10 cellular contexts compared by ENCODE assay signal in the genomic region with DNA sequence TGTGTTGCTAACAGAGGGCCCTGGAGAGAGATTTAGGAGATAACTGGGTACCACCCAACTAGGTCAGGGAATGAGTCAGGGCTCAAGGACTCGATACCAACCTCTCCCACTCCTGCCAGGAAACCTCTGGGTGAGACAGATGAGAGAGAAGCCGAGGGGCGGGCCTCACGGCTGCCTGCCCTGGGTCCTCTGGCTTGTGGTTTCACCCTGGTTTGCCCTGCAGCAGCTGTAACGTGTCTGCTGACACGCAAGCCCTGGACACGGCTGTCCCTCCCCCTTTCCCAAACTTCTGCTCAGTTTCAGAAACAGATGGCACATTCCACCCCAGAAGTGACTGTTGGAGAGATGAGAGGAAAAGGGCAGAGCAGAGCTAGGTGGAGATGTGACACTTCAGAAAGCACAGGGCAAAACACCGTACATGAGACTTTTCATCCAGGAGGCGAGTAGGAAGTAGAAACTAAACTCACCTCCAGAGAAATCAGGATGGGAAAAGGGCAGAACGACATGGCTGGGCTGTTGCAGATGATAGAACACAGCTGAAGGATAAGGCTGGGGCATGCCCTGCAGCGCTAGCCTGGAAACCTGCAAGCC. TPM values are rescaled to one million over a fixed set of nuclear protein-coding genes. Genes with fewer than 3 reads are reported as not detected.
A peak's percentile ranks its signal among the peaks of the same experiment; 100 is the strongest.
DNase-seq lines count a peak whose midpoint lies in the region; ATAC-seq and TF ChIP-seq lines count a peak whose summit lies in the region.
"Not testable (repeated sequence)": the region's sequence is repeated elsewhere in the genome, so short reads cannot be mapped to it uniquely, and the experiment has no call there.
"Had no signal": no experiment of that assay in that cellular context is flagged by ENCODE, and none has a peak within 500 bp of the region (broad histone marks: within the 10 kb centered on the region; RNA-seq: fewer than 3 reads in every experiment).

No MANE protein-coding gene starts in this region.

- DNase-seq in BE2C (peak; percentile 43), SK-N-SH (peak; percentile 18)
- DNase-seq in activated naive CD4-positive, alpha-beta T cell treated with Interleukin-2 at 50 U/mL for 16 hours: peak; percentile 16
- not testable (repeated sequence) for DNase-seq in esophagus squamous epithelium (lab: John Stamatoyannopoulos, UW); right lobe of liver

- TF ChIP-seq EP300 in SK-N-SH (IDR thresholded peaks at IDR 0.05; ENCODE audit: borderline replicate concordance in 1 of 2, low read depth in 1 of 2, low read length in 1 of 2): peak in 1 of 2 experiments; percentile 35; a peak in 1 of 4 replicates

- H3K9me2 ChIP-seq in SK-N-SH: not testable (repeated sequence)

- not testable (repeated sequence) for TF ChIP-seq CTCF in BE2C (IDR thresholded peaks at IDR 0.05; ENCODE audit: low read depth, low read length); KMS-11 (conservative IDR thresholded peaks at IDR 0.05; ENCODE audit: low read depth, low read length); SK-N-SH (IDR thresholded peaks at IDR 0.05); esophagus squamous epithelium (IDR thresholded peaks at IDR 0.05); right lobe of liver (IDR thresholded peaks at IDR 0.05)

- H3K9ac ChIP-seq in KMS-11: peak overlapping the region; percentile 35; the same call in 1 of the 2 replicates
- H3K9ac ChIP-seq in SK-N-SH: not testable (repeated sequence)

- not testable (repeated sequence) for H3F3A ChIP-seq in SK-N-SH (replicated peaks; ENCODE audit: insufficient read depth)

- POLR2A ChIA-PET in SK-N-SH (lab: Yijun Ruan, JAX): not testable (repeated sequence)

- not testable (repeated sequence) for H3K36me3 ChIP-seq in BE2C; KMS-11 (ENCODE audit: insufficient read depth); SK-N-SH (replicated peaks in 1 of 2; ENCODE audit: control insufficient read depth in 1 of 2, insufficient read depth in 2 of 2, low read length in 1 of 2); esophagus squamous epithelium; right lobe of liver

- intact Hi-C loops in esophagus squamous epithelium (cut with DNase I); right lobe of liver (cut with DNase I): not testable (repeated sequence)

- H2AFZ ChIP-seq in KMS-11 (ENCODE audit: low read depth): peak overlapping the region; percentile 64
- not testable (repeated sequence) for H2AFZ ChIP-seq in SK-N-SH (ENCODE audit: low read depth)

- TF ChIP-seq RAD21 in SK-N-SH (IDR thresholded peaks at IDR 0.05; ENCODE audit: low read length): not testable (repeated sequence)

- H3K4me1 ChIP-seq in BE2C; SK-N-SH (ENCODE audit: control insufficient read depth in 1 of 2, insufficient read depth in 2 of 2, low read depth in 1 of 2, low read length in 1 of 2); right lobe of liver: not testable (repeated sequence)
- peaks cover 31% of the 10 kb centered on the region for H3K4me1 ChIP-seq in KMS-11 (ENCODE audit: low read depth, poor library complexity, severe bottlenecking)
- H3K4me1 ChIP-seq in esophagus squamous epithelium: peaks cover 5 to 18% (median 6%) of the 10 kb centered on the region in 3 donors

- not testable (repeated sequence) for H3K9me3 ChIP-seq in BE2C, SK-N-SH, esophagus squamous epithelium, right lobe of liver

- CTCF ChIA-PET in SK-N-SH (lab: Yijun Ruan, JAX): not testable (repeated sequence)

- H4K20me1 ChIP-seq in KMS-11 (ENCODE audit: insufficient read depth); SK-N-SH (ENCODE audit: insufficient read depth): not testable (repeated sequence)

- H3K4me3 ChIP-seq in BE2C (ENCODE audit: low read depth, low read length) (peak overlapping the region; percentile 31; the same call in 1 of the 2 replicates), esophagus squamous epithelium (peak overlapping the region in 1 of 4 donors; percentile 30)
- not testable (repeated sequence) for H3K4me3 ChIP-seq in KMS-11 (IDR thresholded peaks at IDR 0.05; ENCODE audit: insufficient read depth, low read depth, low read length); SK-N-SH (ENCODE audit: low read depth in 2 of 2, low read length in 1 of 2); right lobe of liver; skin epidermis

- H3K4me2 ChIP-seq in KMS-11 (peak overlapping the region; percentile 92), SK-N-SH (peak overlapping the region; percentile 69; the same call in 1 of the 2 replicates)

- TF ChIP-seq POLR2A in esophagus squamous epithelium (IDR thresholded peaks at IDR 0.05); right lobe of liver (IDR thresholded peaks at IDR 0.05): not testable (repeated sequence)

- H3K79me2 ChIP-seq in KMS-11 (ENCODE audit: insufficient read depth, low read depth); SK-N-SH (ENCODE audit: insufficient read depth): not testable (repeated sequence)

- not testable (repeated sequence) for H3K27me3 ChIP-seq in BE2C; KMS-11 (ENCODE audit: insufficient read depth, low read depth); SK-N-SH (ENCODE audit: insufficient read depth); esophagus squamous epithelium; right lobe of liver

- H3K27ac ChIP-seq in KMS-11 (peak overlapping the region; percentile 51), SK-N-SH (ENCODE audit: low read depth in 2 of 2, low read length in 1 of 2) (peak overlapping the region; percentile 33 to 81), esophagus squamous epithelium (peak overlapping the region; percentile 66 to 79 (median 78)), skin epidermis (peak overlapping the region in 13 of 21 experiments; percentile 2 to 71 (median 40))
- not testable (repeated sequence) for H3K27ac ChIP-seq in right lobe of liver

- ATAC-seq in GM21381 (IDR thresholded peaks at IDR 0.05; ENCODE audit: unreplicated experiment) (peak; percentile 86), right lobe of liver (peak; percentile 23 to 84 (median 60))

- WGBS in SK-N-SH (ENCODE audit: low lambda C conversion rate): 21% methylated on average over 8 of the region's 11 CpGs
- WGBS in esophagus squamous epithelium, 2 donors: 17 to 40% methylated on average over 3 to 4 of the region's 11 CpGs
- 52% methylated on average over 7 of the region's 11 CpGs for WGBS in right lobe of liver (ENCODE audit: insufficient coverage, low coverage, low lambda C conversion rate, missing lambda C conversion rate)

TF ChIP-seq in SK-N-SH, 30 proteins besides CTCF, POLR2A, EP300 and RAD21:
- TF ChIP-seq FOSL2 (IDR thresholded peaks at IDR 0.05; ENCODE audit: borderline replicate concordance, low read depth) (peak; percentile 38; the same call in 1 of the 2 replicates), RXRA (IDR thresholded peaks at IDR 0.05; ENCODE audit: borderline replicate concordance, low read depth) (peak; percentile 71), TCF12 (IDR thresholded peaks at IDR 0.05) (peak; percentile 83), POLR2AphosphoS5 (IDR thresholded peaks at IDR 0.05; ENCODE audit: low read depth, low read length) (peak; percentile 20; the same call in 1 of the 2 replicates)
- TF ChIP-seq, protein P1, sequence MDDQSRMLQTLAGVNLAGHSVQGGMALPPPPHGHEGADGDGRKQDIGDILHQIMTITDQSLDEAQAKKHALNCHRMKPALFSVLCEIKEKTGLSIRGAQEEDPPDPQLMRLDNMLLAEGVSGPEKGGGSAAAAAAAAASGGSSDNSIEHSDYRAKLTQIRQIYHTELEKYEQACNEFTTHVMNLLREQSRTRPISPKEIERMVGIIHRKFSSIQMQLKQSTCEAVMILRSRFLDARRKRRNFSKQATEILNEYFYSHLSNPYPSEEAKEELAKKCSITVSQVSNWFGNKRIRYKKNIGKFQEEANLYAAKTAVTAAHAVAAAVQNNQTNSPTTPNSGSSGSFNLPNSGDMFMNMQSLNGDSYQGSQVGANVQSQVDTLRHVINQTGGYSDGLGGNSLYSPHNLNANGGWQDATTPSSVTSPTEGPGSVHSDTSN (IDR thresholded peaks at IDR 0.05): peak; percentile 80

RNA-seq across cellular contexts. Expression of gene MRPL45, which starts 10.4 kb away (rescaled TPM):
- 32.5 TPM for polyA plus RNA-seq in BE2C (2012; ENCODE audit: insufficient read depth, insufficient read length, low read depth)
- 35.5 and 42.8 TPM in 2 replicates for polyA plus RNA-seq in SK-N-SH (2012; rRNA removed)
- 45.2 and 48.4 TPM in 2 replicates for polyA plus RNA-seq in SK-N-SH (2012; cell fraction: cytosol; rRNA removed)
- 19.9 and 25.2 TPM in 2 replicates for polyA plus RNA-seq in SK-N-SH (2012; cell fraction: nucleus; rRNA removed)
- total RNA-seq in esophagus squamous epithelium (10 to 100 TPM; 21.3 to 33.0 (median 29.9) TPM), right lobe of liver (10 to 100 TPM; 18.1 to 25.8 (median 20.1) TPM)

RNA-seq across cellular contexts. Expression of gene GPR179, which starts 57.2 kb away (rescaled TPM):
- polyA plus RNA-seq in BE2C (2012; ENCODE audit: insufficient read depth, insufficient read length, low read depth): 0.51 TPM
- polyA plus RNA-seq in SK-N-SH (2012; rRNA removed): 0.02 TPM in 2 replicates
- polyA plus RNA-seq in SK-N-SH (2012; cell fraction: cytosol; rRNA removed): under 0.01 and 0.01 TPM in 2 replicates
- 0.05 and 0.06 TPM in 2 replicates for polyA plus RNA-seq in SK-N-SH (2012; cell fraction: nucleus; rRNA removed)
- total RNA-seq in esophagus squamous epithelium: under 1 TPM in 1 of 4 donors, not detected in 3; under 0.01 TPM
- total RNA-seq in right lobe of liver: under 1 TPM in 2 of 6 experiments, not detected in 4; 0.07 to 0.22 TPM
- total RNA-seq: ascending aorta had no signal
- polyA plus RNA-seq: CD4-positive, alpha-beta memory T cell had no signal
